ENCODE assay signal across 19 cellular contexts in the genomic region with DNA sequence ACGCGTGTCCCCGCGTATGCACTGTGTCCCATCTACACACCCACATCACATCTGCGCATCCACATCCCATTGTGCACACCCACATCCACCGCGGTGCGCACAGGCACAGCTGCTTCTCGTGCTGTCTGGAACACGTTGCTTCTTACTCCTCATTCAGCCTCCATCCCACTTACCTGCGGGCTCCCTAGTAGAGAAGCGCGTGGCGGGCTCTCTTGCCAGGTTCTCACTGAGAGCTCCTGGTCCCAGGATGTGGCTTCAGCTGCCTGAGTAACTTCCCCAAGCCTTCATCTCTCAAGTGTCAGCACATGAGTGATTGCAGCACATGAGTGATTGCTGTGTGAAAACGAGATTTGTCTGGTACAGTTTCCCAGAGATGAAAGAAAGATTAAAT.
DNase-seq lines count a peak whose midpoint lies in the region; ATAC-seq and TF ChIP-seq lines count a peak whose summit lies in the region.
"Had no signal": no experiment of that assay in that cellular context is flagged by ENCODE, and none has a peak within 500 bp of the region (broad histone marks: within the 10 kb centered on the region; RNA-seq: fewer than 3 reads in every experiment).

No MANE protein-coding gene starts in this region.

- H2AK5ac ChIP-seq in mesendoderm (ENCODE audit: low read length), result no peak overlapping the region

- peaks cover 9% of the 10 kb centered on the region for H3K4me1 Mint-ChIP-seq in activated CD4-positive, alpha-beta memory T cell treated with anti-CD3 and anti-CD28 coated beads for 36 hours (ENCODE audit: low read depth)
- H3K4me1 Mint-ChIP-seq in activated CD4-positive, alpha-beta memory T cell treated with anti-CD3 and anti-CD28 coated beads, Interleukin-2, amount 10 ng/mL, durations not matched to agents 7 days and 5 days, result peaks cover 13% of the 10 kb centered on the region
- peaks cover 25% of the 10 kb centered on the region for H3K4me1 Mint-ChIP-seq in activated naive CD8-positive, alpha-beta T cell (ENCODE audit: low read depth)
- H3K4me1 Mint-ChIP-seq in WTC11, result no peaks in the 10 kb centered on the region

- no peaks in the 10 kb centered on the region for H3K27me3 Mint-ChIP-seq in activated CD4-positive, alpha-beta memory T cell treated with anti-CD3 and anti-CD28 coated beads for 36 hours
- H3K27me3 Mint-ChIP-seq in activated CD4-positive, alpha-beta memory T cell treated with anti-CD3 and anti-CD28 coated beads, Interleukin-2, amount 10 ng/mL, durations not matched to agents 7 days and 5 days, result no peaks in the 10 kb centered on the region
- H3K27me3 Mint-ChIP-seq in activated naive CD8-positive, alpha-beta T cell, result no peaks in the 10 kb centered on the region
- H3K27me3 Mint-ChIP-seq in WTC11 (ENCODE audit: low read depth), result no peaks in the 10 kb centered on the region
- H3K27me3 Mint-ChIP-seq: CD4-positive, alpha-beta memory T cell; stimulated activated naive B cell treated with anti-CD40 and anti-IgM and Interleukin-4, amounts not matched to agents 10 μg/mL and 1 μg/mL and 100 μg/mL, for 72 hours had no signal

- no peak overlapping the region for H3K4ac ChIP-seq in mesendoderm (ENCODE audit: low read depth, low read length)

- H3K9ac ChIP-seq in mesendoderm (ENCODE audit: low read length), result no peak overlapping the region

- intact Hi-C loops in activated CD4-positive, alpha-beta memory T cell treated with anti-CD3 and anti-CD28 coated beads for 36 hours (cut with micrococcal nuclease), result no loop called here

- WGBS in mesendoderm (ENCODE audit: extremely low coverage, insufficient coverage, low lambda C conversion rate), result 100% methylated on average over 4 of the region's 15 CpGs

- H3K36me3 Mint-ChIP-seq in activated CD4-positive, alpha-beta memory T cell treated with anti-CD3 and anti-CD28 coated beads for 36 hours, result peaks cover 44% of the 10 kb centered on the region
- peaks cover 59% of the 10 kb centered on the region for H3K36me3 Mint-ChIP-seq in activated CD4-positive, alpha-beta memory T cell treated with anti-CD3 and anti-CD28 coated beads, Interleukin-2, amount 10 ng/mL, durations not matched to agents 7 days and 5 days (ENCODE audit: low read depth)
- H3K36me3 Mint-ChIP-seq in activated naive CD8-positive, alpha-beta T cell, result peaks cover 8% of the 10 kb centered on the region
- H3K36me3 Mint-ChIP-seq in WTC11, result peaks cover 51% of the 10 kb centered on the region

- CTCF ChIA-PET in activated CD4-positive, alpha-beta memory T cell treated with anti-CD3 and anti-CD28 coated beads for 36 hours (lab: Charles Lee), result no interaction called here
- CTCF ChIA-PET in activated CD4-positive, alpha-beta memory T cell treated with anti-CD3 and anti-CD28 coated beads, Interleukin-2, amount 10 ng/mL, durations not matched to agents 7 days and 5 days (lab: Charles Lee), result no interaction called here
- CTCF ChIA-PET in WTC11 (lab: Charles Lee), result no interaction called here

- no peak overlapping the region for H3K27ac ChIP-seq in mesendoderm (ENCODE audit: low read depth, low read length)
- H3K27ac ChIP-seq: breast epithelium, lower lobe of right lung had no signal

- H3K27me3 ChIP-seq in mesendoderm (ENCODE audit: insufficient read depth, low read length, poor library complexity), result no peaks in the 10 kb centered on the region
- H3K27me3 ChIP-seq: breast epithelium had no signal

- no peak overlapping the region for H4K5ac ChIP-seq in mesendoderm (ENCODE audit: low read length)

- H3K4me3 Mint-ChIP-seq in activated CD4-positive, alpha-beta memory T cell treated with anti-CD3 and anti-CD28 coated beads for 36 hours, result no peak overlapping the region
- no peak overlapping the region for H3K4me3 Mint-ChIP-seq in activated CD4-positive, alpha-beta memory T cell treated with anti-CD3 and anti-CD28 coated beads, Interleukin-2, amount 10 ng/mL, durations not matched to agents 7 days and 5 days
- peak overlapping the region; percentile 51 for H3K4me3 Mint-ChIP-seq in activated naive CD8-positive, alpha-beta T cell
- no peak overlapping the region for H3K4me3 Mint-ChIP-seq in WTC11
- H3K4me3 Mint-ChIP-seq: CD4-positive, alpha-beta memory T cell; stimulated activated naive B cell treated with anti-CD40 and anti-IgM and Interleukin-4, amounts not matched to agents 10 μg/mL and 1 μg/mL and 100 μg/mL, for 72 hours; T-helper 2 cell treated with Interferon-gamma antibody and Interleukin-4, amounts not matched to agents 5 μg/mL and 100 μg/mL, for 36 hours had no signal

- no peaks in the 10 kb centered on the region for H3K79me1 ChIP-seq in mesendoderm (ENCODE audit: low read length)

- H3K23ac ChIP-seq in mesendoderm (ENCODE audit: low read length), result no peak overlapping the region

- H4K8ac ChIP-seq in mesendoderm (ENCODE audit: low read depth, low read length), result no peak overlapping the region

- H3K9me3 Mint-ChIP-seq in activated CD4-positive, alpha-beta memory T cell treated with anti-CD3 and anti-CD28 coated beads for 36 hours, result no peaks in the 10 kb centered on the region
- H3K9me3 Mint-ChIP-seq in activated CD4-positive, alpha-beta memory T cell treated with anti-CD3 and anti-CD28 coated beads, Interleukin-2, amount 10 ng/mL, durations not matched to agents 7 days and 5 days, result no peaks in the 10 kb centered on the region
- no peaks in the 10 kb centered on the region for H3K9me3 Mint-ChIP-seq in activated naive CD8-positive, alpha-beta T cell (ENCODE audit: low read depth)
- no peaks in the 10 kb centered on the region for H3K9me3 Mint-ChIP-seq in WTC11
- H3K9me3 Mint-ChIP-seq: CD4-positive, alpha-beta memory T cell; stimulated activated naive B cell treated with anti-CD40 and anti-IgM and Interleukin-4, amounts not matched to agents 10 μg/mL and 1 μg/mL and 100 μg/mL, for 72 hours; T-helper 2 cell treated with Interferon-gamma antibody and Interleukin-4, amounts not matched to agents 5 μg/mL and 100 μg/mL, for 36 hours had no signal

- ATAC-seq in HG02852 (IDR thresholded peaks at IDR 0.05; ENCODE audit: unreplicated experiment) (peak; percentile 69), WTC11 (no peak)
- peak; percentile 40 for ATAC-seq in stimulated activated naive CD8-positive, alpha-beta T cell treated with anti-CD3 and anti-CD28 coated beads, Interleukin-15, Interleukin-2, amounts not matched to agents 100 U/mL and 50 U/mL, for 24 hours
- ATAC-seq: stimulated activated naive B cell treated with anti-CD40 and anti-IgM and Interleukin-4, amounts not matched to agents 10 μg/mL and 1 μg/mL and 100 μg/mL, for 72 hours had no signal

- H3K36me3 ChIP-seq in mesendoderm (ENCODE audit: control insufficient read depth, insufficient read depth, low read length), result peaks cover 27% of the 10 kb centered on the region

- H3K18ac ChIP-seq in mesendoderm (ENCODE audit: low read length), result no peak overlapping the region

- H3K27ac Mint-ChIP-seq in activated CD4-positive, alpha-beta memory T cell treated with anti-CD3 and anti-CD28 coated beads for 36 hours, result peak overlapping the region; percentile 56
- no peak overlapping the region for H3K27ac Mint-ChIP-seq in activated CD4-positive, alpha-beta memory T cell treated with anti-CD3 and anti-CD28 coated beads, Interleukin-2, amount 10 ng/mL, durations not matched to agents 7 days and 5 days
- peak overlapping the region; percentile 81 for H3K27ac Mint-ChIP-seq in activated naive CD8-positive, alpha-beta T cell
- H3K27ac Mint-ChIP-seq in WTC11, result no peak overlapping the region
- H3K27ac Mint-ChIP-seq: T-helper 2 cell treated with Interferon-gamma antibody and Interleukin-4, amounts not matched to agents 5 μg/mL and 100 μg/mL, for 36 hours had no signal

- H2BK120ac ChIP-seq in mesendoderm (ENCODE audit: low read depth, low read length), result no peak overlapping the region

- H3K4me1 ChIP-seq in mesendoderm (ENCODE audit: control insufficient read depth, low read depth, low read length), result no peaks in the 10 kb centered on the region
- H3K4me1 ChIP-seq: lower lobe of right lung had no signal

- H3K4me3 ChIP-seq in mesendoderm (ENCODE audit: low read length), result no peak overlapping the region
- H3K4me3 ChIP-seq: breast epithelium, lower lobe of right lung had no signal

- peak; percentile 31 for DNase-seq in activated CD4-positive, alpha-beta memory T cell treated with anti-CD3 and anti-CD28 coated beads for 36 hours
- no peak for DNase-seq in activated CD4-positive, alpha-beta memory T cell treated with anti-CD3 and anti-CD28 coated beads, Interleukin-2, amount 10 ng/mL, durations not matched to agents 7 days and 5 days
- DNase-seq in stimulated activated naive CD8-positive, alpha-beta T cell treated with anti-CD3 and anti-CD28 coated beads, Interleukin-15, Interleukin-2, amounts not matched to agents 100 U/mL and 50 U/mL, for 24 hours, result peak; percentile 14
- no peak for DNase-seq in WTC11 (ENCODE audit: low spot score)
- no peak for DNase-seq in mesendoderm
- DNase-seq in activated CD4-positive, alpha-beta T cell treated with anti-CD3 and anti-CD28 coated beads, Interleukin-2, amount 50 U/mL, for 4 hours, result no peak
- DNase-seq: activated CD4-positive, alpha-beta T cell treated with anti-CD3 and anti-CD28 coated beads for 4 hours; activated naive CD4-positive, alpha-beta T cell treated with Interleukin-2 at 50 U/mL for 16 hours; CD4-positive, alpha-beta memory T cell; IMR-90; lower lobe of right lung; NCI-H1092 treated with DMSO at 0.1 percent for 48 hours; NCI-H345; stimulated activated CD4-positive, alpha-beta T cell treated with anti-CD3 and anti-CD28 coated beads, Interleukin-4, amount 100 ng/mL, for 4 hours; stimulated activated naive B cell treated with anti-CD40 and anti-IgM and Interleukin-4, amounts not matched to agents 10 μg/mL and 1 μg/mL and 100 μg/mL, for 72 hours had no signal

- POLR2A ChIA-PET in activated CD4-positive, alpha-beta memory T cell treated with anti-CD3 and anti-CD28 coated beads for 36 hours (lab: Charles Lee), result no interaction called here
- POLR2A ChIA-PET in activated CD4-positive, alpha-beta memory T cell treated with anti-CD3 and anti-CD28 coated beads, Interleukin-2, amount 10 ng/mL, durations not matched to agents 7 days and 5 days (lab: Charles Lee), result no interaction called here
- POLR2A ChIA-PET in WTC11 (lab: Charles Lee), result no interaction called here

- TF ChIP-seq CTCF in WTC11 (IDR thresholded peaks at IDR 0.05), result no peak

- no peaks in the 10 kb centered on the region for H3K79me2 ChIP-seq in mesendoderm (ENCODE audit: control insufficient read depth, insufficient read depth, low read length)

- H3K4me2 ChIP-seq in mesendoderm (ENCODE audit: low read length), result no peak overlapping the region

- H2BK15ac ChIP-seq in mesendoderm (replicated peaks; ENCODE audit: low read depth), result no peak overlapping the region

- no peak overlapping the region for H2BK5ac ChIP-seq in mesendoderm (ENCODE audit: low read length)

- no peak overlapping the region for H3K56ac ChIP-seq in mesendoderm (ENCODE audit: low read length)

TF ChIP-seq in WTC11, 78 proteins besides CTCF, POLR2A, EP300 and RAD21 (continues in another document):
- TF ChIP-seq ZNF121 (CRISPR knock-in tag; IDR thresholded peaks at IDR 0.05) (no peak), SOX15 (CRISPR knock-in tag; IDR thresholded peaks at IDR 0.05) (no peak), RORB (CRISPR knock-in tag; IDR thresholded peaks at IDR 0.05) (no peak), PRRX2 (CRISPR knock-in tag; IDR thresholded peaks at IDR 0.05) (no peak)
- TF ChIP-seq, protein P1, sequence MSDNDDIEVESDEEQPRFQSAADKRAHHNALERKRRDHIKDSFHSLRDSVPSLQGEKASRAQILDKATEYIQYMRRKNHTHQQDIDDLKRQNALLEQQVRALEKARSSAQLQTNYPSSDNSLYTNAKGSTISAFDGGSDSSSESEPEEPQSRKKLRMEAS (CRISPR knock-in tag; IDR thresholded peaks at IDR 0.05), result no peak

Comparison
In these comparisons a context has a peak if more than half of its experiments do, and no peak if none do; other contexts are left out.
1. DNase-seq: peak in activated CD4-positive, alpha-beta memory T cell treated with anti-CD3 and anti-CD28 coated beads for 36 hours (single experiment) and stimulated activated naive CD8-positive, alpha-beta T cell treated with anti-CD3 and anti-CD28 coated beads, Interleukin-15, Interleukin-2, amounts not matched to agents 100 U/mL and 50 U/mL, for 24 hours (single experiment); none in activated CD4-positive, alpha-beta memory T cell treated with anti-CD3 and anti-CD28 coated beads, Interleukin-2, amount 10 ng/mL, durations not matched to agents 7 days and 5 days (single experiment), WTC11 (single experiment), mesendoderm (single experiment) and activated CD4-positive, alpha-beta T cell treated with anti-CD3 and anti-CD28 coated beads, Interleukin-2, amount 50 U/mL, for 4 hours (0 of 2).
2. H3K27ac Mint-ChIP-seq: peak in activated CD4-positive, alpha-beta memory T cell treated with anti-CD3 and anti-CD28 coated beads for 36 hours (single experiment) and activated naive CD8-positive, alpha-beta T cell (single experiment); none in activated CD4-positive, alpha-beta memory T cell treated with anti-CD3 and anti-CD28 coated beads, Interleukin-2, amount 10 ng/mL, durations not matched to agents 7 days and 5 days (single experiment) and WTC11 (single experiment).